ENCODE assay signal across 1 cellular context in genomic region chr9:36731576-36731975, GRCh38.
TF ChIP-seq lines count a peak whose summit lies in the region.

No MANE protein-coding gene starts in this region.

TF ChIP-seq in GM23338, 12 proteins besides CTCF, POLR2A, EP300 and RAD21 (continued from another document):
- no peak for TF ChIP-seq ZNF462 (CRISPR knock-in tag; IDR thresholded peaks at IDR 0.05)
- no peak for TF ChIP-seq EZH2phosphoT487 (IDR thresholded peaks at IDR 0.05; ENCODE audit: unreplicated experiment)
- no peak for TF ChIP-seq ZNF114 (CRISPR knock-in tag; IDR thresholded peaks at IDR 0.05)
